ENCODE assay signal across 12 cellular contexts in the genomic region with DNA sequence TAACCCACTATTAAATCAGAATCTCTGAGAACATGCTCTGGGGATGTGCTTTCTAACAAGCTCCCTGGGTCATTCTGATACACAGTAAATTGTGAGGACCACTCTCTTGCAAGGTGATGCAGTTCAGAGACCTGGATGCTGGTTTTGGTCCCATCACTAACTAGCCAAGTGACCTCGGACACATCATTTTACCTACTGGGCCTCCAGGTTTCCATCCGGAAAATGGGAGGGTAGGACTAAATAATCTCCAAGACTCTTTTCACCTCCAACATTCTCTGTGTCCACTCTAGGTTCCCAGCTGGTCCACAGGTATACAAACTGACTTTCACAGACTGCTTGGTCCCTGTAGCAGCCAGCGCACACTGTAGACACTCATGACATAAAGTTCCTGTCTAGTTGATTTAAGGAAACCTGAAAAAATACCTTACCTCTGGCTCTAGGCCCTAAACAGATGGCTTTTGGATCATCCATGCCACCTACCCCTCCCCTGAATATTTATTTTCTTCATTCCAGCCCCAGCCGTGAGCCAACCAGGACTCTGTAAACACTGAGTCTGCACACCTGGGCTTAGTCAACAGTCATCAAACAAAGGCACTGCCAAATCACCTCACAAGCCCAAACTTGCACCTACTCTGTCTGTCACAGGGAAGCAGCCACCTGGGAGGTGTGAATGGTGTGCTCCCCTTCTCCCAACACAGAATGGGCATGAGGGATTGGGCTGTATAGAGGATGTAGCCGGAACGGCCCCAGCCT. TPM values are rescaled to one million over a fixed set of nuclear protein-coding genes. Genes with fewer than 3 reads are reported as not detected.
A peak's percentile ranks its signal among the peaks of the same experiment; 100 is the strongest.
DNase-seq lines count a peak whose midpoint lies in the region; ATAC-seq, FAIRE-seq and TF ChIP-seq lines count a peak whose summit lies in the region.
"Had no signal": no experiment of that assay in that cellular context is flagged by ENCODE, and none has a peak within 500 bp of the region (broad histone marks: within the 10 kb centered on the region; RNA-seq: fewer than 3 reads in every experiment).

No MANE protein-coding gene starts in this region.

- H3K4me1 ChIP-seq in Peyer's patch, result peaks cover 17 to 64% (median 25%) of the 10 kb centered on the region in 4 donors

- H3K4me3 Mint-ChIP-seq in type B pancreatic cell, result peak overlapping the region; percentile 21
- H3K4me3 Mint-ChIP-seq: memory B cell had no signal

- no peak for FAIRE-seq in HTR-8/SVneo (lab: Jason Lieb, UNC)

- peak overlapping the region in 3 of 4 donors; percentile 32 to 83 (median 73) for H3K27ac ChIP-seq in Peyer's patch

- H3K9me3 Mint-ChIP-seq in type B pancreatic cell, result no peaks in the 10 kb centered on the region
- H3K9me3 Mint-ChIP-seq: activated naive CD4-positive, alpha-beta T cell treated with anti-CD3 and anti-CD28 coated beads, Interleukin-2, amount 50 U/mL, for 72 hours; memory B cell had no signal

- DNase-seq in NCI-H1092 treated with DMSO at 0.1 percent for 48 hours (lab: John Stamatoyannopoulos, UW) (peak; percentile 37), NCI-H1092 (lab: John Stamatoyannopoulos, UW) (no peak), Peyer's patch (no peak), left colon (peak in 1 of 2 donors; percentile 66), type B pancreatic cell (ENCODE audit: extremely low spot score, unreplicated experiment) (no peak), GOT3 (lab: John Stamatoyannopoulos, UW) (no peak), NCI-H226 (no peak), HTR-8/SVneo (ENCODE audit: insufficient read length, low spot score) (no peak)
- DNase-seq: 8988T had no signal

- H3K27ac Mint-ChIP-seq in type B pancreatic cell, result peak overlapping the region; percentile 84
- H3K27ac Mint-ChIP-seq: activated naive CD4-positive, alpha-beta T cell treated with anti-CD3 and anti-CD28 coated beads, Interleukin-2, amount 50 U/mL, for 72 hours; memory B cell had no signal

- no peaks in the 10 kb centered on the region for H3K36me3 ChIP-seq in Peyer's patch
- H3K36me3 ChIP-seq: thoracic aorta had no signal

- TF ChIP-seq CTCF in Peyer's patch (IDR thresholded peaks at IDR 0.05) (no peak), type B pancreatic cell (conservative IDR thresholded peaks at IDR 0.05) (no peak)

- H3K36me3 Mint-ChIP-seq in type B pancreatic cell, result peaks cover 2% of the 10 kb centered on the region
- H3K36me3 Mint-ChIP-seq: activated naive CD4-positive, alpha-beta T cell treated with anti-CD3 and anti-CD28 coated beads, Interleukin-2, amount 50 U/mL, for 72 hours; memory B cell had no signal

- H3K4me3 ChIP-seq in Peyer's patch, result no peak overlapping the region
- H3K4me3 ChIP-seq: thoracic aorta had no signal

- peaks cover 63% of the 10 kb centered on the region for H3K4me1 Mint-ChIP-seq in type B pancreatic cell (ENCODE audit: unreplicated experiment)

- no peaks in the 10 kb centered on the region for H3K27me3 ChIP-seq in Peyer's patch

- peaks cover 3% of the 10 kb centered on the region for H3K27me3 Mint-ChIP-seq in type B pancreatic cell

- H3K9me3 ChIP-seq in Peyer's patch, result no peaks in the 10 kb centered on the region
- H3K9me3 ChIP-seq: thoracic aorta had no signal

- TF ChIP-seq POLR2A in Peyer's patch (IDR thresholded peaks at IDR 0.05), result no peak

- ATAC-seq in left colon, result peak; percentile 28

- intact Hi-C loops in left colon (cut with DNase I, micrococcal nuclease), result no loop called here

RNA-seq across cellular contexts. Expression of gene MRPS23, which starts 51.3 kb away (rescaled TPM):
- 1 to 10 TPM in 3 of 4 donors, under 1 TPM in 1; 0.83 to 7.4 (median 5.2) TPM for total RNA-seq in Peyer's patch
- 10 to 100 TPM; 18.0 to 21.3 TPM for total RNA-seq in left colon
- total RNA-seq in type B pancreatic cell (ENCODE audit: low replicate concordance), result 35.5 and 46.9 TPM in 2 replicates

RNA-seq across cellular contexts. Expression of gene CUEDC1, which starts 54.0 kb away (rescaled TPM):
- total RNA-seq in Peyer's patch (10 to 100 TPM; 10.2 to 45.4 (median 19.2) TPM), left colon (10 to 100 TPM; 16.5 to 29.6 TPM), type B pancreatic cell (ENCODE audit: low replicate concordance) (29.8 and 31.3 TPM in 2 replicates)
